Comparison of ENCODE assay signal across 1 cellular context in the genomic region with DNA sequence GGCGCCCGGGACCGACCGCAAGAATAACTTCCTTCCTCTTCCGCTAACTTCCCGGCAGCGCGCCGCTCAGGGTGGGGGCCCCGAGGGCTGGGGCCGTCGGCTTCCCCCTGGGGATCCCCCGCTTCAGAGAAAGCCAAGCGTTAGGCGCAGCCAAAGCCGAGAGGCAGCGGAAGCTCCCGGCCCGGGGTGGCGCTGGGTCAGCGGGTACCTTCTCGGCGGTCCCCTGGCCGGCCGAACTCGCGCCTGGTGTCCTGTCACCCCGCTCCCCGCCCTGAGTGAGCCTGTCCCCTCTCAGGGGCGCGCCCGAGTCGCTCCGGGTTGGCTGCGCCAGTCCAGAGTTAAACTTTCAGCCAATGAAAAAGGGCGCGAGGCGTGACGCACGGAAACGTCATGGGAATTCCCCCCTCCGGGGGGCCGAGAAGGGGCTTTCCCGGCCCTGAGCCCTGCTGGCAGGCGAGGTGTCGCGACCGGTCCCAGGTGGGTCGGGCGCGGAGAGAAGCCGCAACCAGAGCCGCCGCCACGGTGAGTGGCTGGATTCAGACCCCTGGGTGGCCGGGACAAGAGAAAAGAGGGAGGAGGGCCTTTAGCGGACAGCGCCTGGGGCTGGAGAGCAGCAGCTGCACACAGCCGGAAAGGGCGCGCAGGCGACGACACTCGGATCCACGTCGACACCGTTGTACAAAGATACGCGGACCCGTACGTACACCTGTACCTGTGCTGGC.
TF ChIP-seq lines count a peak whose summit lies in the region.

No MANE protein-coding gene starts in this region.

TF ChIP-seq in HepG2, 621 proteins besides CTCF, POLR2A, EP300 and RAD21 (continued from another document and continues in another):
- TF ChIP-seq, protein P1, sequence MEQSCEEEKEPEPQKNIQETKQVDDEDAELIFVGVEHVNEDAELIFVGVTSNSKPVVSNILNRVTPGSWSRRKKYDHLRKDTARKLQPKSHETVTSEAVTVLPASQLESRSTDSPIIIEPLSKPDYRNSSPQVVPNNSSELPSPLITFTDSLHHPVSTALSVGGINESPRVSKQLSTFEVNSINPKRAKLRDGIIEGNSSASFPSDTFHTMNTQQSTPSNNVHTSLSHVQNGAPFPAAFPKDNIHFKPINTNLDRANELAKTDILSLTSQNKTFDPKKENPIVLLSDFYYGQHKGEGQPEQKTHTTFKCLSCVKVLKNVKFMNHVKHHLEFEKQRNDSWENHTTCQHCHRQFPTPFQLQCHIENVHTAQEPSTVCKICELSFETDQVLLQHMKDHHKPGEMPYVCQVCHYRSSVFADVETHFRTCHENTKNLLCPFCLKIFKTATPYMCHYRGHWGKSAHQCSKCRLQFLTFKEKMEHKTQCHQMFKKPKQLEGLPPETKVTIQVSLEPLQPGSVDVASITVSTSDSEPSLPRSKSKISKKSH (CRISPR knock-in tag; IDR thresholded peaks at IDR 0.05; ENCODE audit: borderline replicate concordance), result no peak
- peak; percentile 67 for TF ChIP-seq SP2 (CRISPR knock-in tag; IDR thresholded peaks at IDR 0.05)
- TF ChIP-seq ZBTB1 (CRISPR knock-in tag; IDR thresholded peaks at IDR 0.05; ENCODE audit: borderline replicate concordance), result no peak
- no peak for TF ChIP-seq PRPF4 (IDR thresholded peaks at IDR 0.05; ENCODE audit: low read depth, low read length, poor library complexity, severe bottlenecking)
- peak; percentile 19; the same call in 1 of the 2 replicates for TF ChIP-seq NCOR1 (IDR thresholded peaks at IDR 0.05; ENCODE audit: borderline replicate concordance, low read length)
- TF ChIP-seq, protein P2, sequence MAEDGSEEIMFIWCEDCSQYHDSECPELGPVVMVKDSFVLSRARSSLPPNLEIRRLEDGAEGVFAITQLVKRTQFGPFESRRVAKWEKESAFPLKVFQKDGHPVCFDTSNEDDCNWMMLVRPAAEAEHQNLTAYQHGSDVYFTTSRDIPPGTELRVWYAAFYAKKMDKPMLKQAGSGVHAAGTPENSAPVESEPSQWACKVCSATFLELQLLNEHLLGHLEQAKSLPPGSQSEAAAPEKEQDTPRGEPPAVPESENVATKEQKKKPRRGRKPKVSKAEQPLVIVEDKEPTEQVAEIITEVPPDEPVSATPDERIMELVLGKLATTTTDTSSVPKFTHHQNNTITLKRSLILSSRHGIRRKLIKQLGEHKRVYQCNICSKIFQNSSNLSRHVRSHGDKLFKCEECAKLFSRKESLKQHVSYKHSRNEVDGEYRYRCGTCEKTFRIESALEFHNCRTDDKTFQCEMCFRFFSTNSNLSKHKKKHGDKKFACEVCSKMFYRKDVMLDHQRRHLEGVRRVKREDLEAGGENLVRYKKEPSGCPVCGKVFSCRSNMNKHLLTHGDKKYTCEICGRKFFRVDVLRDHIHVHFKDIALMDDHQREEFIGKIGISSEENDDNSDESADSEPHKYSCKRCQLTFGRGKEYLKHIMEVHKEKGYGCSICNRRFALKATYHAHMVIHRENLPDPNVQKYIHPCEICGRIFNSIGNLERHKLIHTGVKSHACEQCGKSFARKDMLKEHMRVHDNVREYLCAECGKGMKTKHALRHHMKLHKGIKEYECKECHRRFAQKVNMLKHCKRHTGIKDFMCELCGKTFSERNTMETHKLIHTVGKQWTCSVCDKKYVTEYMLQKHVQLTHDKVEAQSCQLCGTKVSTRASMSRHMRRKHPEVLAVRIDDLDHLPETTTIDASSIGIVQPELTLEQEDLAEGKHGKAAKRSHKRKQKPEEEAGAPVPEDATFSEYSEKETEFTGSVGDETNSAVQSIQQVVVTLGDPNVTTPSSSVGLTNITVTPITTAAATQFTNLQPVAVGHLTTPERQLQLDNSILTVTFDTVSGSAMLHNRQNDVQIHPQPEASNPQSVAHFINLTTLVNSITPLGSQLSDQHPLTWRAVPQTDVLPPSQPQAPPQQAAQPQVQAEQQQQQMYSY (CRISPR knock-in tag; IDR thresholded peaks at IDR 0.05), result no peak
- TF ChIP-seq CENPT (CRISPR knock-in tag; IDR thresholded peaks at IDR 0.05; ENCODE audit: low read depth), result no peak
- TF ChIP-seq CCDC6 (CRISPR knock-in tag; IDR thresholded peaks at IDR 0.05), result peak; percentile 80; the same call in 1 of the 2 replicates
- TF ChIP-seq EHMT2 (IDR thresholded peaks at IDR 0.05; ENCODE audit: borderline replicate concordance, low read depth, low read length), result no peak
- TF ChIP-seq TARDBP (CRISPR knock-in tag; IDR thresholded peaks at IDR 0.05), result no peak
- TF ChIP-seq DPF2 (CRISPR knock-in tag; IDR thresholded peaks at IDR 0.05; ENCODE audit: borderline replicate concordance, low read depth), result no peak
- TF ChIP-seq, protein P3, sequence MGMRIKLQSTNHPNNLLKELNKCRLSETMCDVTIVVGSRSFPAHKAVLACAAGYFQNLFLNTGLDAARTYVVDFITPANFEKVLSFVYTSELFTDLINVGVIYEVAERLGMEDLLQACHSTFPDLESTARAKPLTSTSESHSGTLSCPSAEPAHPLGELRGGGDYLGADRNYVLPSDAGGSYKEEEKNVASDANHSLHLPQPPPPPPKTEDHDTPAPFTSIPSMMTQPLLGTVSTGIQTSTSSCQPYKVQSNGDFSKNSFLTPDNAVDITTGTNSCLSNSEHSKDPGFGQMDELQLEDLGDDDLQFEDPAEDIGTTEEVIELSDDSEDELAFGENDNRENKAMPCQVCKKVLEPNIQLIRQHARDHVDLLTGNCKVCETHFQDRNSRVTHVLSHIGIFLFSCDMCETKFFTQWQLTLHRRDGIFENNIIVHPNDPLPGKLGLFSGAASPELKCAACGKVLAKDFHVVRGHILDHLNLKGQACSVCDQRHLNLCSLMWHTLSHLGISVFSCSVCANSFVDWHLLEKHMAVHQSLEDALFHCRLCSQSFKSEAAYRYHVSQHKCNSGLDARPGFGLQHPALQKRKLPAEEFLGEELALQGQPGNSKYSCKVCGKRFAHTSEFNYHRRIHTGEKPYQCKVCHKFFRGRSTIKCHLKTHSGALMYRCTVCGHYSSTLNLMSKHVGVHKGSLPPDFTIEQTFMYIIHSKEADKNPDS (CRISPR knock-in tag; IDR thresholded peaks at IDR 0.05), result no peak
- TF ChIP-seq IKZF1 (IDR thresholded peaks at IDR 0.05), result no peak
- no peak for TF ChIP-seq KLF9 (CRISPR knock-in tag; IDR thresholded peaks at IDR 0.05; ENCODE audit: low read depth)
- TF ChIP-seq, protein P4, sequence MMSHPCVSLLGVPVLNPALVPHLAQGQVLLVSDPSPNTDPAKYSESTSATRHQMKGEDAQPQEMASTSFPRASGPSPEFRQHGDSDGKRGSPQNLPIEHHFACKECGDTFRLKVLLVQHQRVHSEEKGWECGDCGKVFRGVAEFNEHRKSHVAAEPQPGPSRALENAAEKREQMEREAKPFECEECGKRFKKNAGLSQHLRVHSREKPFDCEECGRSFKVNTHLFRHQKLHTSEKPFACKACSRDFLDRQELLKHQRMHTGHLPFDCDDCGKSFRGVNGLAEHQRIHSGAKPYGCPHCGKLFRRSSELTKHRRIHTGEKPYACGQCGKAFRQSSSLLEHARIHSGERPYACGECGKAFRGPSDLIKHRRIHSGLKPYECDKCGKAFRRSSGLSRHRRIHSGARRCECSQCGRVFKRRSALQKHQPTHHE (CRISPR knock-in tag; IDR thresholded peaks at IDR 0.05; ENCODE audit: borderline replicate concordance), result no peak
- TF ChIP-seq ZKSCAN1 (IDR thresholded peaks at IDR 0.05; ENCODE audit: low read length), result no peak
- TF ChIP-seq MBNL3 (CRISPR knock-in tag; conservative IDR thresholded peaks at IDR 0.05), result no peak
- peak; percentile 71; the same call in 1 of the 2 replicates for TF ChIP-seq STAG1 (CRISPR knock-in tag; IDR thresholded peaks at IDR 0.05)
- peak; percentile 51; the same call in 1 of the 2 replicates for TF ChIP-seq KLF11 (CRISPR knock-in tag; IDR thresholded peaks at IDR 0.05)
- TF ChIP-seq, protein P5, sequence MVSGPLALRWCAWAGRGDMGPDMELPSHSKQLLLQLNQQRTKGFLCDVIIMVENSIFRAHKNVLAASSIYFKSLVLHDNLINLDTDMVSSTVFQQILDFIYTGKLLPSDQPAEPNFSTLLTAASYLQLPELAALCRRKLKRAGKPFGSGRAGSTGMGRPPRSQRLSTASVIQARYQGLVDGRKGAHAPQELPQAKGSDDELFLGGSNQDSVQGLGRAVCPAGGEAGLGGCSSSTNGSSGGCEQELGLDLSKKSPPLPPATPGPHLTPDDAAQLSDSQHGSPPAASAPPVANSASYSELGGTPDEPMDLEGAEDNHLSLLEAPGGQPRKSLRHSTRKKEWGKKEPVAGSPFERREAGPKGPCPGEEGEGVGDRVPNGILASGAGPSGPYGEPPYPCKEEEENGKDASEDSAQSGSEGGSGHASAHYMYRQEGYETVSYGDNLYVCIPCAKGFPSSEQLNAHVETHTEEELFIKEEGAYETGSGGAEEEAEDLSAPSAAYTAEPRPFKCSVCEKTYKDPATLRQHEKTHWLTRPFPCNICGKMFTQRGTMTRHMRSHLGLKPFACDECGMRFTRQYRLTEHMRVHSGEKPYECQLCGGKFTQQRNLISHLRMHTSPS (CRISPR knock-in tag; IDR thresholded peaks at IDR 0.05; ENCODE audit: low read depth), result no peak; the same call in 1 of the 2 replicates
- TF ChIP-seq, protein P6, sequence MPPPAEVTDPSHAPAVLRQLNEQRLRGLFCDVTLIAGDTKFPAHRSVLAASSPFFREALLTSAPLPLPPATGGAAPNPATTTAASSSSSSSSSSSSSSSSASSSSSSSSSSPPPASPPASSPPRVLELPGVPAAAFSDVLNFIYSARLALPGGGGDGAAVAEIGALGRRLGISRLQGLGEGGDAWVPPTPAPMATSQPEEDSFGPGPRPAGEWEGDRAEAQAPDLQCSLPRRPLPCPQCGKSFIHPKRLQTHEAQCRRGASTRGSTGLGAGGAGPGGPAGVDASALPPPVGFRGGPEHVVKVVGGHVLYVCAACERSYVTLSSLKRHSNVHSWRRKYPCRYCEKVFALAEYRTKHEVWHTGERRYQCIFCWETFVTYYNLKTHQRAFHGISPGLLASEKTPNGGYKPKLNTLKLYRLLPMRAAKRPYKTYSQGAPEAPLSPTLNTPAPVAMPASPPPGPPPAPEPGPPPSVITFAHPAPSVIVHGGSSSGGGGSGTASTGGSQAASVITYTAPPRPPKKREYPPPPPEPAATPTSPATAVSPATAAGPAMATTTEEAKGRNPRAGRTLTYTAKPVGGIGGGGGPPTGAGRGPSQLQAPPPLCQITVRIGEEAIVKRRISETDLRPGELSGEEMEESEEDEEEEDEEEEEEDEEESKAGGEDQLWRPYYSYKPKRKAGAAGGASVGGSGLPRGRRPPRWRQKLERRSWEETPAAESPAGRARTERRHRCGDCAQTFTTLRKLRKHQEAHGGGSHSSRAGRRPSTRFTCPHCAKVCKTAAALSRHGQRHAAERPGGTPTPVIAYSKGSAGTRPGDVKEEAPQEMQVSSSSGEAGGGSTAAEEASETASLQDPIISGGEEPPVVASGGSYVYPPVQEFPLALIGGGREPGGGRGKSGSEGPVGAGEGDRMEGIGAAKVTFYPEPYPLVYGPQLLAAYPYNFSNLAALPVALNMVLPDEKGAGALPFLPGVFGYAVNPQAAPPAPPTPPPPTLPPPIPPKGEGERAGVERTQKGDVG (CRISPR knock-in tag; IDR thresholded peaks at IDR 0.05; ENCODE audit: borderline replicate concordance), result 0 out of 2 replicates have a peak, but pooled peaks have one; percentile 5
- TF ChIP-seq RCOR2 (CRISPR knock-in tag; IDR thresholded peaks at IDR 0.05), result no peak
- peak; percentile 32; the same call in 1 of the 2 replicates for TF ChIP-seq ZNF430 (CRISPR knock-in tag; IDR thresholded peaks at IDR 0.05)
- TF ChIP-seq, protein P7, sequence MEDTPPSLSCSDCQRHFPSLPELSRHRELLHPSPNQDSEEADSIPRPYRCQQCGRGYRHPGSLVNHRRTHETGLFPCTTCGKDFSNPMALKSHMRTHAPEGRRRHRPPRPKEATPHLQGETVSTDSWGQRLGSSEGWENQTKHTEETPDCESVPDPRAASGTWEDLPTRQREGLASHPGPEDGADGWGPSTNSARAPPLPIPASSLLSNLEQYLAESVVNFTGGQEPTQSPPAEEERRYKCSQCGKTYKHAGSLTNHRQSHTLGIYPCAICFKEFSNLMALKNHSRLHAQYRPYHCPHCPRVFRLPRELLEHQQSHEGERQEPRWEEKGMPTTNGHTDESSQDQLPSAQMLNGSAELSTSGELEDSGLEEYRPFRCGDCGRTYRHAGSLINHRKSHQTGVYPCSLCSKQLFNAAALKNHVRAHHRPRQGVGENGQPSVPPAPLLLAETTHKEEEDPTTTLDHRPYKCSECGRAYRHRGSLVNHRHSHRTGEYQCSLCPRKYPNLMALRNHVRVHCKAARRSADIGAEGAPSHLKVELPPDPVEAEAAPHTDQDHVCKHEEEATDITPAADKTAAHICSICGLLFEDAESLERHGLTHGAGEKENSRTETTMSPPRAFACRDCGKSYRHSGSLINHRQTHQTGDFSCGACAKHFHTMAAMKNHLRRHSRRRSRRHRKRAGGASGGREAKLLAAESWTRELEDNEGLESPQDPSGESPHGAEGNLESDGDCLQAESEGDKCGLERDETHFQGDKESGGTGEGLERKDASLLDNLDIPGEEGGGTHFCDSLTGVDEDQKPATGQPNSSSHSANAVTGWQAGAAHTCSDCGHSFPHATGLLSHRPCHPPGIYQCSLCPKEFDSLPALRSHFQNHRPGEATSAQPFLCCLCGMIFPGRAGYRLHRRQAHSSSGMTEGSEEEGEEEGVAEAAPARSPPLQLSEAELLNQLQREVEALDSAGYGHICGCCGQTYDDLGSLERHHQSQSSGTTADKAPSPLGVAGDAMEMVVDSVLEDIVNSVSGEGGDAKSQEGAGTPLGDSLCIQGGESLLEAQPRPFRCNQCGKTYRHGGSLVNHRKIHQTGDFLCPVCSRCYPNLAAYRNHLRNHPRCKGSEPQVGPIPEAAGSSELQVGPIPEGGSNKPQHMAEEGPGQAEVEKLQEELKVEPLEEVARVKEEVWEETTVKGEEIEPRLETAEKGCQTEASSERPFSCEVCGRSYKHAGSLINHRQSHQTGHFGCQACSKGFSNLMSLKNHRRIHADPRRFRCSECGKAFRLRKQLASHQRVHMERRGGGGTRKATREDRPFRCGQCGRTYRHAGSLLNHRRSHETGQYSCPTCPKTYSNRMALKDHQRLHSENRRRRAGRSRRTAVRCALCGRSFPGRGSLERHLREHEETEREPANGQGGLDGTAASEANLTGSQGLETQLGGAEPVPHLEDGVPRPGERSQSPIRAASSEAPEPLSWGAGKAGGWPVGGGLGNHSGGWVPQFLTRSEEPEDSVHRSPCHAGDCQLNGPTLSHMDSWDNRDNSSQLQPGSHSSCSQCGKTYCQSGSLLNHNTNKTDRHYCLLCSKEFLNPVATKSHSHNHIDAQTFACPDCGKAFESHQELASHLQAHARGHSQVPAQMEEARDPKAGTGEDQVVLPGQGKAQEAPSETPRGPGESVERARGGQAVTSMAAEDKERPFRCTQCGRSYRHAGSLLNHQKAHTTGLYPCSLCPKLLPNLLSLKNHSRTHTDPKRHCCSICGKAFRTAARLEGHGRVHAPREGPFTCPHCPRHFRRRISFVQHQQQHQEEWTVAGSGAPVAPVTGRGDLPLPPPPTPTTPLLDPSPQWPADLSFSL (CRISPR knock-in tag; IDR thresholded peaks at IDR 0.05), result no peak; the same call in 1 of the 2 replicates
- TF ChIP-seq, protein P8, sequence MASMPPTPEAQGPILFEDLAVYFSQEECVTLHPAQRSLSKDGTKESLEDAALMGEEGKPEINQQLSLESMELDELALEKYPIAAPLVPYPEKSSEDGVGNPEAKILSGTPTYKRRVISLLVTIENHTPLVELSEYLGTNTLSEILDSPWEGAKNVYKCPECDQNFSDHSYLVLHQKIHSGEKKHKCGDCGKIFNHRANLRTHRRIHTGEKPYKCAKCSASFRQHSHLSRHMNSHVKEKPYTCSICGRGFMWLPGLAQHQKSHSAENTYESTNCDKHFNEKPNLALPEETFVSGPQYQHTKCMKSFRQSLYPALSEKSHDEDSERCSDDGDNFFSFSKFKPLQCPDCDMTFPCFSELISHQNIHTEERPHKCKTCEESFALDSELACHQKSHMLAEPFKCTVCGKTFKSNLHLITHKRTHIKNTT (CRISPR knock-in tag; IDR thresholded peaks at IDR 0.05), result no peak
- TF ChIP-seq SRY (CRISPR knock-in tag; IDR thresholded peaks at IDR 0.05), result peak; percentile 50; the same call in 1 of the 2 replicates
- no peak for TF ChIP-seq NR2F6 (IDR thresholded peaks at IDR 0.05)
- peak; percentile 1; the same call in 1 of the 2 replicates for TF ChIP-seq NR2F6 (CRISPR knock-in tag; IDR thresholded peaks at IDR 0.05)
- peak; percentile 54; the same call in 1 of the 2 replicates for TF ChIP-seq GFI1 (CRISPR knock-in tag; IDR thresholded peaks at IDR 0.05; ENCODE audit: borderline replicate concordance)
- TF ChIP-seq U2AF1 (optimal IDR thresholded peaks at IDR 0.05; ENCODE audit: low read depth, low read length), result peak; percentile 85
- no peak for TF ChIP-seq ZNF598 (CRISPR knock-in tag; IDR thresholded peaks at IDR 0.05; ENCODE audit: borderline replicate concordance)
